ENCODE assay signal across 8 cellular contexts in genomic region chrX:48573690-48574269, GRCh38. TPM values are rescaled to one million over a fixed set of nuclear protein-coding genes. Genes with fewer than 3 reads are reported as not detected.
DNase-seq lines count a peak whose midpoint lies in the region; ATAC-seq lines count a peak whose summit lies in the region.

No MANE protein-coding gene starts in this region.

- no peaks in the 10 kb centered on the region for H3K9me3 Mint-ChIP-seq in activated CD4-positive, alpha-beta T cell treated with anti-CD3 and anti-CD28 coated beads for 36 hours (ENCODE audit: low read depth)
- H3K9me3 Mint-ChIP-seq in activated naive CD4-positive, alpha-beta T cell treated with anti-CD3 and anti-CD28 coated beads, Interleukin-2, amount 50 U/mL, for 24 hours: no peaks in the 10 kb centered on the region

- H3K4me3 ChIP-seq in right cardiac atrium (ENCODE audit: low read length) (peak overlapping the region; percentile 39), skeletal muscle cell (ENCODE audit: low read depth, low read length) (peak overlapping the region; percentile 74)

- WGBS in right cardiac atrium: 32% methylated on average over 19 of the region's 19 CpGs

- peaks cover 36% of the 10 kb centered on the region for H3K36me3 Mint-ChIP-seq in activated CD4-positive, alpha-beta T cell treated with anti-CD3 and anti-CD28 coated beads for 36 hours (ENCODE audit: low read depth)
- peaks cover 12% of the 10 kb centered on the region for H3K36me3 Mint-ChIP-seq in activated naive CD4-positive, alpha-beta T cell treated with anti-CD3 and anti-CD28 coated beads, Interleukin-2, amount 50 U/mL, for 24 hours

- peak overlapping the region; percentile 97 for H3K27ac ChIP-seq in right cardiac atrium (ENCODE audit: low read length)

- CTCF ChIA-PET in activated CD4-positive, alpha-beta T cell treated with anti-CD3 and anti-CD28 coated beads for 36 hours (lab: Charles Lee): interaction anchor here (0.6 to 1.7 kb wide), 2 partner anchors 34 to 914 kb away, joined by 3 to 8 read pairs; partner anchors contain the start of genes TBC1D25 and UXT

- ATAC-seq in activated CD4-positive, alpha-beta T cell treated with anti-CD3 and anti-CD28 coated beads for 36 hours: peak; percentile 8
- ATAC-seq in right cardiac atrium: peak in 1 of 2 donors; percentile 60

- H3K4me3 Mint-ChIP-seq in activated CD4-positive, alpha-beta T cell treated with anti-CD3 and anti-CD28 coated beads for 36 hours: peak overlapping the region; percentile 99
- H3K4me3 Mint-ChIP-seq in activated naive CD4-positive, alpha-beta T cell treated with anti-CD3 and anti-CD28 coated beads, Interleukin-2, amount 50 U/mL, for 24 hours: peak overlapping the region; percentile 99

- no peaks in the 10 kb centered on the region for H3K9me3 ChIP-seq in right cardiac atrium (ENCODE audit: control insufficient read depth, low read length)

- DNase-seq in activated CD4-positive, alpha-beta T cell treated with anti-CD3 and anti-CD28 coated beads for 36 hours: peak; percentile 32
- no peak for DNase-seq in activated CD4-positive, alpha-beta T cell treated with anti-CD3 and anti-CD28 coated beads for 1 hour
- DNase-seq in NCI-H345 treated with DMSO at 0.1 percent for 48 hours (lab: John Stamatoyannopoulos, UW; ENCODE audit: unreplicated experiment) (peak; percentile 67), right cardiac atrium (peak; percentile 72 to 76 (median 72)), skeletal muscle cell (ENCODE audit: low read depth) (no peak), occipital lobe (lab: John Stamatoyannopoulos, UW) (no peak), HPDE6-E6E7 (ENCODE audit: extremely low spot score) (no peak)

- H3K27ac Mint-ChIP-seq in activated CD4-positive, alpha-beta T cell treated with anti-CD3 and anti-CD28 coated beads for 36 hours: peak overlapping the region; percentile 100
- peak overlapping the region; percentile 100 for H3K27ac Mint-ChIP-seq in activated naive CD4-positive, alpha-beta T cell treated with anti-CD3 and anti-CD28 coated beads, Interleukin-2, amount 50 U/mL, for 24 hours

- peaks cover 5% of the 10 kb centered on the region for H3K4me1 ChIP-seq in right cardiac atrium (ENCODE audit: control insufficient read depth, insufficient read depth, low read length)

- no peaks in the 10 kb centered on the region for H3K27me3 ChIP-seq in right cardiac atrium (ENCODE audit: control insufficient read depth, insufficient read depth)

- no peaks in the 10 kb centered on the region for H3K27me3 Mint-ChIP-seq in activated CD4-positive, alpha-beta T cell treated with anti-CD3 and anti-CD28 coated beads for 36 hours
- H3K27me3 Mint-ChIP-seq in activated naive CD4-positive, alpha-beta T cell treated with anti-CD3 and anti-CD28 coated beads, Interleukin-2, amount 50 U/mL, for 24 hours: no peaks in the 10 kb centered on the region

- H3K4me1 Mint-ChIP-seq in activated CD4-positive, alpha-beta T cell treated with anti-CD3 and anti-CD28 coated beads for 36 hours: peaks cover 22% of the 10 kb centered on the region
- peaks cover 15% of the 10 kb centered on the region for H3K4me1 Mint-ChIP-seq in activated naive CD4-positive, alpha-beta T cell treated with anti-CD3 and anti-CD28 coated beads, Interleukin-2, amount 50 U/mL, for 24 hours

- POLR2A ChIA-PET in activated CD4-positive, alpha-beta T cell treated with anti-CD3 and anti-CD28 coated beads for 36 hours (lab: Charles Lee): interaction anchor here (0.6 to 2.3 kb wide), 6 partner anchors 14 to 324 kb away, joined by 3 to 16 read pairs (median 3); partner anchors contain the start of genes PQBP1, TBC1D25 and TIMM17B

- intact Hi-C loops in activated CD4-positive, alpha-beta T cell treated with anti-CD3 and anti-CD28 coated beads for 36 hours (cut with DNase I, micrococcal nuclease): loop anchor here (1.0 to 10.0 kb wide), 14 partner anchors 24 to 696 kb away; partner anchors contain the start of genes EBP (in 2 of the 2), FTSJ1 (in 2 of the 2), TBC1D25 (in 2 of the 2) and WDR13 (in 2 of the 2)
- intact Hi-C loops in right cardiac atrium (cut with DNase I): no loop called here

RNA-seq across cellular contexts. Expression of gene RBM3, which starts 0.5 kb away (rescaled TPM):
- 100 to 1,000 TPM; 164 to 202 TPM for total RNA-seq in activated CD4-positive, alpha-beta T cell treated with anti-CD3 and anti-CD28 coated beads for 36 hours
- total RNA-seq in right cardiac atrium (100 to 1,000 TPM; 100 to 221 (median 129) TPM), occipital lobe (172 TPM)
- 71.4 TPM for polyA plus RNA-seq in right cardiac atrium

RNA-seq across cellular contexts. Expression of gene WDR13, which starts 23.5 kb away (rescaled TPM):
- total RNA-seq in activated CD4-positive, alpha-beta T cell treated with anti-CD3 and anti-CD28 coated beads for 36 hours: 10 to 100 TPM; 27.2 to 39.4 TPM
- total RNA-seq in right cardiac atrium: 100 to 1,000 TPM; 162 to 184 (median 166) TPM
- 173 TPM for polyA plus RNA-seq in right cardiac atrium
- total RNA-seq in occipital lobe: 80.0 TPM

RNA-seq across cellular contexts. Expression of gene TBC1D25, which starts 34.3 kb away (rescaled TPM):
- total RNA-seq in activated CD4-positive, alpha-beta T cell treated with anti-CD3 and anti-CD28 coated beads for 36 hours: 10 to 100 TPM; 13.2 to 15.2 TPM
- 10 to 100 TPM; 16.9 to 22.4 (median 18.5) TPM for total RNA-seq in right cardiac atrium
- polyA plus RNA-seq in right cardiac atrium: 8.0 TPM
- total RNA-seq in occipital lobe: 6.2 TPM

RNA-seq across cellular contexts. Expression of gene EBP, which starts 52.2 kb away (rescaled TPM):
- total RNA-seq in activated CD4-positive, alpha-beta T cell treated with anti-CD3 and anti-CD28 coated beads for 36 hours: 100 to 1,000 TPM; 137 to 140 TPM
- 10 to 100 TPM; 74.8 to 93.4 (median 83.0) TPM for total RNA-seq in right cardiac atrium
- polyA plus RNA-seq in right cardiac atrium: 118 TPM
- total RNA-seq in occipital lobe: 43.5 TPM

Comparison
In these comparisons a context has a peak if more than half of its experiments do, and no peak if none do; other contexts are left out.
1. DNase-seq: peak in activated CD4-positive, alpha-beta T cell treated with anti-CD3 and anti-CD28 coated beads for 36 hours (single experiment), NCI-H345 treated with DMSO at 0.1 percent for 48 hours (single experiment) and right cardiac atrium (3 of 3); none in activated CD4-positive, alpha-beta T cell treated with anti-CD3 and anti-CD28 coated beads for 1 hour (single experiment), skeletal muscle cell (single experiment), occipital lobe (single experiment) and HPDE6-E6E7 (single experiment).
2. intact Hi-C loops: an anchor here in activated CD4-positive, alpha-beta T cell treated with anti-CD3 and anti-CD28 coated beads for 36 hours (1.0 to 10.0 kb wide); none called in right cardiac atrium.